In genomic region chr1:56898888-56899287, GRCh38 we compare ENCODE assay signal across 31 cellular contexts. TPM values are rescaled to one million over a fixed set of nuclear protein-coding genes. Genes with fewer than 3 reads are reported as not detected.
"Had no signal": no experiment of that assay in that cellular context is flagged by ENCODE, and none has a peak within 500 bp of the region (broad histone marks: within the 10 kb centered on the region; RNA-seq: fewer than 3 reads in every experiment).

No MANE protein-coding gene starts in this region.

- H3K36me3 ChIP-seq: brain microvascular endothelial cell, esophagus muscularis mucosa, gastrocnemius medialis, heart right ventricle had no signal

- H3K4me3 Mint-ChIP-seq: activated CD4-positive, alpha-beta memory T cell treated with anti-CD3 and anti-CD28 coated beads for 36 hours; activated CD4-positive, alpha-beta T cell treated with anti-CD3 and anti-CD28 coated beads for 36 hours; activated CD4-positive, alpha-beta T cell treated with anti-CD3 and anti-CD28 coated beads, Interleukin-2, amount 10 ng/mL, durations not matched to agents 24 days and 14 days; activated naive CD4-positive, alpha-beta T cell treated with anti-CD3 and anti-CD28 coated beads, Interleukin-2, amount 10 ng/mL, durations not matched to agents 7 days and 5 days; activated naive CD8-positive, alpha-beta T cell treated with anti-CD3 and anti-CD28 coated beads, Interleukin-2, amount 10 ng/mL, durations not matched to agents 7 days and 5 days; activated T-cell treated with anti-CD3 and anti-CD28 coated beads, Interleukin-2, amount 50 U/mL, for 24 hours; activated T-cell treated with anti-CD3 and anti-CD28 coated beads, Interleukin-2, amount 50 U/mL, for 72 hours; central memory CD8-positive, alpha-beta T cell; dendritic cell treated with granulocyte-macrophage colony-stimulating factor and Interleukin-4, amounts not matched to agents 40 ng/mL and 50 ng/mL, for 4 days had no signal

- FAIRE-seq: astrocyte had no signal

- H3K36me3 Mint-ChIP-seq: activated CD4-positive, alpha-beta memory T cell treated with anti-CD3 and anti-CD28 coated beads for 36 hours; activated naive CD4-positive, alpha-beta T cell treated with anti-CD3 and anti-CD28 coated beads, Interleukin-2, amount 10 ng/mL, durations not matched to agents 7 days and 5 days; activated naive CD4-positive, alpha-beta T cell treated with anti-CD3 and anti-CD28 coated beads, Interleukin-2, amount 50 U/mL, for 72 hours; activated naive CD8-positive, alpha-beta T cell treated with anti-CD3 and anti-CD28 coated beads, Interleukin-2, amount 10 ng/mL, durations not matched to agents 7 days and 5 days had no signal

- H3K4me3 ChIP-seq: coronary artery, dorsolateral prefrontal cortex, esophagus muscularis mucosa, gastrocnemius medialis, heart right ventricle had no signal

- DNase-seq: activated CD4-positive, alpha-beta memory T cell treated with anti-CD3 and anti-CD28 coated beads for 36 hours; activated CD4-positive, alpha-beta T cell treated with anti-CD3 and anti-CD28 coated beads for 36 hours; activated CD4-positive, alpha-beta T cell treated with anti-CD3 and anti-CD28 coated beads, Interleukin-2, amount 10 ng/mL, durations not matched to agents 24 days and 14 days; activated CD4-positive, CD25-positive, alpha-beta regulatory T cell; activated CD4-positive, CD25-positive, alpha-beta regulatory T cell treated with anti-CD3 and anti-CD28 coated beads, Interleukin-2, amount 50 U/mL, for 72 hours; activated CD8-positive, alpha-beta memory T cell treated with anti-CD3 and anti-CD28 coated beads, Interleukin-2, amount 50 U/mL, for 48 hours; activated gamma-delta T cell; activated naive CD4-positive, alpha-beta T cell; activated naive CD4-positive, alpha-beta T cell treated with anti-CD3 and anti-CD28 coated beads, Interleukin-2, amount 10 ng/mL, durations not matched to agents 7 days and 5 days; activated naive CD8-positive, alpha-beta T cell treated with anti-CD3 and anti-CD28 coated beads, Interleukin-2, amount 10 ng/mL, durations not matched to agents 7 days and 5 days; activated T-cell treated with anti-CD3 and anti-CD28 coated beads for 4 hours; activated T-cell treated with anti-CD3 and anti-CD28 coated beads, Interleukin-2, amount 50 U/mL, for 24 hours; activated T-cell treated with anti-CD3 and anti-CD28 coated beads, Interleukin-2, amount 50 U/mL, for 72 hours; brain microvascular endothelial cell; dorsolateral prefrontal cortex; effector memory CD4-positive, alpha-beta T cell; erythroblast; foreskin keratinocyte; gastrocnemius medialis; heart right ventricle; T-helper 2 cell had no signal

- H3K27me3 Mint-ChIP-seq: activated CD4-positive, alpha-beta T cell treated with anti-CD3 and anti-CD28 coated beads, Interleukin-2, amount 10 ng/mL, durations not matched to agents 24 days and 14 days; activated naive CD4-positive, alpha-beta T cell treated with anti-CD3 and anti-CD28 coated beads, Interleukin-2, amount 10 ng/mL, durations not matched to agents 7 days and 5 days; activated naive CD8-positive, alpha-beta T cell treated with anti-CD3 and anti-CD28 coated beads, Interleukin-2, amount 10 ng/mL, durations not matched to agents 7 days and 5 days; central memory CD8-positive, alpha-beta T cell had no signal

- H3K27ac ChIP-seq: brain microvascular endothelial cell, coronary artery, dorsolateral prefrontal cortex, esophagus muscularis mucosa, foreskin keratinocyte, gastrocnemius medialis, heart right ventricle had no signal

- H3K9me3 ChIP-seq: esophagus muscularis mucosa, gastrocnemius medialis, heart right ventricle had no signal

- H3K4me1 Mint-ChIP-seq: activated CD4-positive, alpha-beta T cell treated with anti-CD3 and anti-CD28 coated beads for 36 hours; activated CD4-positive, alpha-beta T cell treated with anti-CD3 and anti-CD28 coated beads, Interleukin-2, amount 10 ng/mL, durations not matched to agents 24 days and 14 days; activated naive CD4-positive, alpha-beta T cell treated with anti-CD3 and anti-CD28 coated beads, Interleukin-2, amount 10 ng/mL, durations not matched to agents 7 days and 5 days; activated naive CD8-positive, alpha-beta T cell treated with anti-CD3 and anti-CD28 coated beads, Interleukin-2, amount 10 ng/mL, durations not matched to agents 7 days and 5 days; central memory CD8-positive, alpha-beta T cell had no signal

- H3K4me1 ChIP-seq: foreskin keratinocyte, gastrocnemius medialis had no signal

- H3K27ac Mint-ChIP-seq: activated CD4-positive, alpha-beta memory T cell treated with anti-CD3 and anti-CD28 coated beads for 36 hours; activated CD4-positive, alpha-beta T cell treated with anti-CD3 and anti-CD28 coated beads for 36 hours; activated CD4-positive, alpha-beta T cell treated with anti-CD3 and anti-CD28 coated beads, Interleukin-2, amount 10 ng/mL, durations not matched to agents 24 days and 14 days; activated naive CD4-positive, alpha-beta T cell treated with anti-CD3 and anti-CD28 coated beads, Interleukin-2, amount 10 ng/mL, durations not matched to agents 7 days and 5 days; activated naive CD4-positive, alpha-beta T cell treated with anti-CD3 and anti-CD28 coated beads, Interleukin-2, amount 50 U/mL, for 72 hours; activated naive CD8-positive, alpha-beta T cell treated with anti-CD3 and anti-CD28 coated beads, Interleukin-2, amount 10 ng/mL, durations not matched to agents 7 days and 5 days; activated T-cell treated with anti-CD3 and anti-CD28 coated beads, Interleukin-2, amount 50 U/mL, for 24 hours; activated T-cell treated with anti-CD3 and anti-CD28 coated beads, Interleukin-2, amount 50 U/mL, for 72 hours; dendritic cell treated with granulocyte-macrophage colony-stimulating factor and Interleukin-4, amounts not matched to agents 40 ng/mL and 50 ng/mL, for 4 days had no signal

- H3K27me3 ChIP-seq: brain microvascular endothelial cell, esophagus muscularis mucosa, gastrocnemius medialis, heart right ventricle had no signal

- H3K9me3 Mint-ChIP-seq: activated CD4-positive, alpha-beta memory T cell treated with anti-CD3 and anti-CD28 coated beads for 36 hours; activated CD4-positive, alpha-beta T cell treated with anti-CD3 and anti-CD28 coated beads, Interleukin-2, amount 10 ng/mL, durations not matched to agents 24 days and 14 days; activated naive CD4-positive, alpha-beta T cell treated with anti-CD3 and anti-CD28 coated beads, Interleukin-2, amount 10 ng/mL, durations not matched to agents 7 days and 5 days; activated naive CD8-positive, alpha-beta T cell treated with anti-CD3 and anti-CD28 coated beads, Interleukin-2, amount 10 ng/mL, durations not matched to agents 7 days and 5 days; activated T-cell treated with anti-CD3 and anti-CD28 coated beads, Interleukin-2, amount 50 U/mL, for 24 hours; central memory CD8-positive, alpha-beta T cell; dendritic cell treated with granulocyte-macrophage colony-stimulating factor and Interleukin-4, amounts not matched to agents 40 ng/mL and 50 ng/mL, for 4 days had no signal

- ATAC-seq: activated CD4-positive, alpha-beta T cell treated with anti-CD3 and anti-CD28 coated beads for 36 hours; activated naive CD4-positive, alpha-beta T cell treated with anti-CD3 and anti-CD28 coated beads, Interleukin-2, amount 50 U/mL, for 72 hours; activated T-cell treated with anti-CD3 and anti-CD28 coated beads, Interleukin-2, amount 50 U/mL, for 72 hours; foreskin keratinocyte; gastrocnemius medialis; heart right ventricle had no signal

RNA-seq across cellular contexts. Expression of gene C8A, which starts 44.3 kb away (rescaled TPM):
- total RNA-seq: activated CD4-positive, alpha-beta memory T cell treated with anti-CD3 and anti-CD28 coated beads for 36 hours; activated CD4-positive, alpha-beta T cell treated with anti-CD3 and anti-CD28 coated beads for 36 hours; activated CD4-positive, alpha-beta T cell treated with anti-CD3 and anti-CD28 coated beads, Interleukin-2, amount 10 ng/mL, durations not matched to agents 24 days and 14 days; activated naive CD4-positive, alpha-beta T cell treated with anti-CD3 and anti-CD28 coated beads, Interleukin-2, amount 50 U/mL, for 72 hours; activated naive CD8-positive, alpha-beta T cell treated with anti-CD3 and anti-CD28 coated beads, Interleukin-2, amount 10 ng/mL, durations not matched to agents 7 days and 5 days; activated T-cell treated with anti-CD3 and anti-CD28 coated beads, Interleukin-2, amount 50 U/mL, for 72 hours; astrocyte; bronchial epithelial cell; cardiac septum; cerebellum; esophagus muscularis mucosa; foreskin keratinocyte; T-helper 1 cell treated with Interleukin-12 subunit alpha and Interleukin-12 subunit beta and Interleukin-4 antibody, amounts not matched to agents 30 ng/mL and 1 ng/mL, for 36 hours had no signal
- polyA plus RNA-seq: foreskin keratinocyte, heart right ventricle had no signal
